Comparison of ENCODE assay signal across 21 cellular contexts in the genomic region with DNA sequence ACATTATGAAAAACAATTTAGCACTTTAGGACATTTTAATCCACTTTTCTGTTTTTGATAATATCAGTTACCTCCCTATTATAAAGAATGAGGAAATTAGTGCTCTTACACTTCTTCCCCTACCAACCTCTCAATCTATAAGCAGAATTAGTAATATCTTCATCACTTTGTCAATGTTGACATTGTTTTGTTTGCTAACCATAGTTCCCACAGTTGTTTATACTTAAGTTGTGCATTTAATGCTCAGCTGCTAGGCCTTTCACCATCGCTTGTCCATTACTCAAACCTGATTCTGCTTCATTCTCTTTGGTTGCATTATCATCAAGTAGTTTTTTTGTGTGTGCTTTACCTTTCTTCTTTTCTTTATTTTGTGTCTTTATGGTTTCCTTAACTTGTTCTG.
"Had no signal": no experiment of that assay in that cellular context is flagged by ENCODE, and none has a peak within 500 bp of the region (broad histone marks: within the 10 kb centered on the region; RNA-seq: fewer than 3 reads in every experiment).

No MANE protein-coding gene starts in this region.

- H3K27ac ChIP-seq: gastrocnemius medialis, heart right ventricle, neutrophil, psoas muscle, spleen, testis, tibial nerve, upper lobe of right lung, vagina had no signal

- H3K9me3 ChIP-seq: gastrocnemius medialis, heart right ventricle, neutrophil, psoas muscle, spleen, testis, tibial nerve, upper lobe of right lung, vagina had no signal

- H3K4me3 ChIP-seq: gastrocnemius medialis, heart right ventricle, psoas muscle, spleen, testis, tibial nerve, upper lobe of right lung, vagina had no signal

- H3K4me3 Mint-ChIP-seq: endodermal cell; naive thymus-derived CD4-positive, alpha-beta T cell; stimulated activated memory B cell treated with anti-CD40 and anti-IgM and Interleukin-4, amounts not matched to agents 10 μg/mL and 1 μg/mL and 100 μg/mL, for 72 hours; stimulated activated naive CD8-positive, alpha-beta T cell treated with anti-CD3 and anti-CD28 coated beads, Interleukin-15, amount 100 ng/mL, for 72 hours had no signal

- DNase-seq: effector CD4-positive, alpha-beta T cell; endodermal cell; gastrocnemius medialis; heart right ventricle; hypothalamus; kidney glomerular epithelial cell; naive thymus-derived CD4-positive, alpha-beta T cell; psoas muscle; spleen; stimulated activated CD4-positive, alpha-beta T cell treated with anti-CD3 and anti-CD28 coated beads, Interleukin-15, amount 100 ng/mL, for 24 hours; stimulated activated CD4-positive, alpha-beta T cell treated with anti-CD3 and anti-CD28 coated beads, Interleukin-1b, Interleukin-23, amount 100 ng/mL, for 48 hours; stimulated activated CD4-positive, alpha-beta T cell treated with anti-CD3 and anti-CD28 coated beads, Interleukin-4, amount 100 ng/mL, for 24 hours; stimulated activated naive CD8-positive, alpha-beta T cell treated with anti-CD3 and anti-CD28 coated beads, Interleukin-15, amount 100 ng/mL, for 72 hours; testis; upper lobe of right lung had no signal

- H3K4me1 ChIP-seq: gastrocnemius medialis, psoas muscle, spleen, testis, tibial nerve, upper lobe of right lung, vagina had no signal

- H3K27ac Mint-ChIP-seq: endodermal cell; naive thymus-derived CD4-positive, alpha-beta T cell; stimulated activated memory B cell treated with anti-CD40 and anti-IgM and Interleukin-4, amounts not matched to agents 10 μg/mL and 1 μg/mL and 100 μg/mL, for 72 hours; stimulated activated naive CD8-positive, alpha-beta T cell treated with anti-CD3 and anti-CD28 coated beads, Interleukin-15, amount 100 ng/mL, for 72 hours had no signal

- H3K9me3 Mint-ChIP-seq: endodermal cell; naive thymus-derived CD4-positive, alpha-beta T cell; stimulated activated memory B cell treated with anti-CD40 and anti-IgM and Interleukin-4, amounts not matched to agents 10 μg/mL and 1 μg/mL and 100 μg/mL, for 72 hours; stimulated activated naive CD8-positive, alpha-beta T cell treated with anti-CD3 and anti-CD28 coated beads, Interleukin-15, amount 100 ng/mL, for 72 hours had no signal

- H3K27me3 ChIP-seq: gastrocnemius medialis, heart right ventricle, neutrophil, spleen, testis, tibial nerve, upper lobe of right lung, vagina had no signal

- H3K4me1 Mint-ChIP-seq: stimulated activated memory B cell treated with anti-CD40 and anti-IgM and Interleukin-4, amounts not matched to agents 10 μg/mL and 1 μg/mL and 100 μg/mL, for 72 hours had no signal

- H3K27me3 Mint-ChIP-seq: naive thymus-derived CD4-positive, alpha-beta T cell; stimulated activated memory B cell treated with anti-CD40 and anti-IgM and Interleukin-4, amounts not matched to agents 10 μg/mL and 1 μg/mL and 100 μg/mL, for 72 hours; stimulated activated naive CD8-positive, alpha-beta T cell treated with anti-CD3 and anti-CD28 coated beads, Interleukin-15, amount 100 ng/mL, for 72 hours had no signal

- ATAC-seq: esophagus mucosa; gastrocnemius medialis; heart right ventricle; naive thymus-derived CD4-positive, alpha-beta T cell; psoas muscle; sciatic nerve; stimulated activated memory B cell treated with anti-CD40 and anti-IgM and Interleukin-4, amounts not matched to agents 10 μg/mL and 1 μg/mL and 100 μg/mL, for 72 hours; stimulated activated naive CD8-positive, alpha-beta T cell treated with anti-CD3 and anti-CD28 coated beads, Interleukin-15, amount 100 ng/mL, for 72 hours; upper lobe of right lung had no signal
